ENCODE assay signal across 24 cellular contexts in the genomic region with DNA sequence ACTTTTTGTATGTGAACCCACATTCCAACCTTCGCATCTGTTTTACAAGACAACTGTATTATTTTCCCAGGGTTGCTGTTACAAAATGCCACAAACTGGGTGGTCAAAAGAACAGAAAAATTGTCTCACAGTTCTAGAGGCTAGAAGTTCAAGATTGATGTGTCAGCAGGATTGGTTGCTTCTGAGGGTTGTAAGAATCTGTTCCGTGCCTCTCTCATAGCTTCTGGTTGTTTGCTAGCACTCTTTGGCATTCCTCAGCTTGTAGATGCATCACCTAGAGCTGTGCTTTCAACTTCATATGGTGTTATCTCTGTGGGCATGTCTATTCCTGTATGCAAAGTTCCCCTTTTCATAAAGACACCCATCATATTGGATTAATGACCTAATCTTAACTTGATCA.
DNase-seq lines count a peak whose midpoint lies in the region; ATAC-seq, FAIRE-seq and TF ChIP-seq lines count a peak whose summit lies in the region.
"Had no signal": no experiment of that assay in that cellular context is flagged by ENCODE, and none has a peak within 500 bp of the region (broad histone marks: within the 10 kb centered on the region; RNA-seq: fewer than 3 reads in every experiment).

No MANE protein-coding gene starts in this region.

- no peak overlapping the region for H2BK12ac ChIP-seq in H1 (ENCODE audit: low read depth, low read length)

- H3K4ac ChIP-seq in H1 (replicated peaks; ENCODE audit: insufficient read length, low read depth, low read length) = no peak overlapping the region

- no peak overlapping the region for H3K23ac ChIP-seq in H1 (ENCODE audit: insufficient read length)

- TF ChIP-seq EP300 in HepG2 (IDR thresholded peaks at IDR 0.05; ENCODE audit: low read depth in 2 of 2, low read length in 2 of 2) = no peak
- TF ChIP-seq EP300 in HepG2 (CRISPR knock-in tag; IDR thresholded peaks at IDR 0.05; ENCODE audit: borderline replicate concordance) = no peak
- TF ChIP-seq EP300 in H1 (IDR thresholded peaks at IDR 0.05; ENCODE audit: borderline replicate concordance in 1 of 2, low read depth in 2 of 2, low read length in 2 of 2) = no peak

- H2BK20ac ChIP-seq in H1 (ENCODE audit: low read length) = no peak overlapping the region

- H4K91ac ChIP-seq in H1 (replicated peaks; ENCODE audit: insufficient read length, low read length) = no peak overlapping the region

- TF ChIP-seq RAD21 in HepG2 (CRISPR knock-in tag; IDR thresholded peaks at IDR 0.05) (no peak), H1 (IDR thresholded peaks at IDR 0.05 in 1 of 2, conservative IDR thresholded peaks at IDR 0.05 in 1 of 2; ENCODE audit: low read depth in 2 of 2, low read length in 2 of 2) (no peak)

- TF ChIP-seq POLR2A in HepG2 (IDR thresholded peaks at IDR 0.05; ENCODE audit: insufficient read depth in 1 of 2, low read depth in 2 of 2, low read length in 2 of 2) (no peak), right lobe of liver (IDR thresholded peaks at IDR 0.05) (no peak), H1 (IDR thresholded peaks at IDR 0.05; ENCODE audit: control extremely low read depth in 1 of 2, low read depth in 2 of 2, low read length in 2 of 2) (no peak)

- no peaks in the 10 kb centered on the region for H3K79me1 ChIP-seq in H1 (ENCODE audit: low read depth, low read length)

- no peak overlapping the region for H3K9ac ChIP-seq in HepG2 (ENCODE audit: insufficient read depth, low read depth, low read length)
- no peak overlapping the region for H3K9ac ChIP-seq in H1 (replicated peaks in 1 of 4; ENCODE audit: extremely low read depth in 1 of 4, low read depth in 3 of 4, low read length in 3 of 4)
- H3K9ac ChIP-seq: BLaER1 treated with 17β-estradiol and CSF1 and Interleukin-3, amounts not matched to agents 10 nM and 100 nM had no signal

- H2BK5ac ChIP-seq in H1 (ENCODE audit: low read depth, low read length) = no peak overlapping the region

- DNase-seq in HepG2 (ENCODE audit: low spot score) = no peak
- DNase-seq in right lobe of liver = no peak
- DNase-seq in NCI-H226 = peak; percentile 12
- DNase-seq in RPMI8226 = peak; percentile 5
- no peak for DNase-seq in H1 (ENCODE audit: low read depth in 1 of 2, low spot score in 2 of 2)
- no peak for DNase-seq in activated effector memory CD4-positive, alpha-beta T cell treated with anti-CD3 and anti-CD28 coated beads, Interleukin-2, amount 50 U/mL, for 16 hours
- no peak for DNase-seq in NCI-H1048 (lab: John Stamatoyannopoulos, UW)
- DNase-seq in tibial artery = no peak
- DNase-seq: ACHN; AML-193; BE2C; CD4-positive, alpha-beta T cell; CD8-positive, alpha-beta memory T cell; DMS 273 treated with DMSO at 0.1 percent for 48 hours; DMS79; EL; GF-D8; HFFc6 had no signal

- H3K9me3 ChIP-seq in HepG2 (ENCODE audit: low read length) = no peaks in the 10 kb centered on the region
- no peaks in the 10 kb centered on the region for H3K9me3 ChIP-seq in right lobe of liver
- no peaks in the 10 kb centered on the region for H3K9me3 ChIP-seq in H1 (ENCODE audit: insufficient read depth in 2 of 2, low read depth in 1 of 2, low read length in 1 of 2)
- H3K9me3 ChIP-seq in tibial artery = no peaks in the 10 kb centered on the region
- H3K9me3 ChIP-seq: BE2C; BLaER1 treated with 17β-estradiol and CSF1 and Interleukin-3, amounts not matched to agents 10 nM and 100 nM; HAP-1 had no signal

- no peak overlapping the region for H3K18ac ChIP-seq in H1 (ENCODE audit: extremely low read depth, low read length)

- no peak overlapping the region for H3K56ac ChIP-seq in H1 (replicated peaks; ENCODE audit: insufficient read length, low read depth, low read length)

- H3K27me3 ChIP-seq in HepG2 (ENCODE audit: control insufficient read depth in 1 of 2, insufficient read depth in 2 of 2, low read length in 2 of 2) (no peaks in the 10 kb centered on the region), right lobe of liver (no peaks in the 10 kb centered on the region), H1 (replicated peaks in 1 of 4; ENCODE audit: control insufficient read depth in 3 of 4, extremely low read depth in 1 of 4, insufficient read depth in 3 of 4, low read length in 3 of 4) (no peaks in the 10 kb centered on the region), tibial artery (no peaks in the 10 kb centered on the region)
- H3K27me3 ChIP-seq: BE2C; BLaER1 treated with 17β-estradiol and CSF1 and Interleukin-3, amounts not matched to agents 10 nM and 100 nM had no signal

- no peak overlapping the region for H4K5ac ChIP-seq in H1 (ENCODE audit: insufficient read length, low read depth, low read length)

- POLR2A ChIA-PET in HepG2 (lab: Yijun Ruan, JAX) (no interaction called here), H1 (lab: Charles Lee; ENCODE audit: partially characterized antibody) (no interaction called here)

- no peak for FAIRE-seq in HepG2 (lab: Jason Lieb, UNC)
- no peak for FAIRE-seq in H1 (lab: Jason Lieb, UNC)
- FAIRE-seq: A204.1, D721Med, GM12891 had no signal

- BruUV-seq in HepG2 (replicated peaks; lab: Mats Ljungman, UMichigan) = no TSS peak

- in situ Hi-C loops in HepG2 (cut with HindIII; ENCODE audit: extremely low pct_ligation_motif_present, low pct_unique_long_range_greater_than_20kb) = no loop called here

- H3K36me3 ChIP-seq in HepG2 (replicated peaks in 1 of 2; ENCODE audit: control insufficient read depth in 1 of 2, insufficient read depth in 2 of 2, low read length in 2 of 2) (no peaks in the 10 kb centered on the region), right lobe of liver (no peaks in the 10 kb centered on the region), H1 (ENCODE audit: control insufficient read depth in 2 of 4, insufficient read depth in 4 of 4, low read length in 3 of 4) (no peaks in the 10 kb centered on the region), tibial artery (no peaks in the 10 kb centered on the region)
- H3K36me3 ChIP-seq: BE2C; BLaER1 treated with 17β-estradiol and CSF1 and Interleukin-3, amounts not matched to agents 10 nM and 100 nM; HAP-1 had no signal

- no peaks in the 10 kb centered on the region for H3K4me1 ChIP-seq in HepG2 (ENCODE audit: insufficient read depth, low read length)
- H3K4me1 ChIP-seq in right lobe of liver = no peaks in the 10 kb centered on the region
- no peaks in the 10 kb centered on the region for H3K4me1 ChIP-seq in H1 (replicated peaks in 1 of 4; ENCODE audit: control insufficient read depth in 3 of 4, insufficient read depth in 4 of 4, low read length in 3 of 4)
- H3K4me1 ChIP-seq in tibial artery = no peaks in the 10 kb centered on the region
- H3K4me1 ChIP-seq: BLaER1 treated with 17β-estradiol and CSF1 and Interleukin-3, amounts not matched to agents 10 nM and 100 nM; HAP-1 had no signal

- H4K20me1 ChIP-seq in HepG2 (ENCODE audit: insufficient read depth, low read length) = no peaks in the 10 kb centered on the region
- H4K20me1 ChIP-seq in H1 (replicated peaks in 1 of 2; ENCODE audit: control insufficient read depth in 1 of 2, insufficient read depth in 2 of 2, low read length in 2 of 2) = no peaks in the 10 kb centered on the region
- H4K20me1 ChIP-seq: BLaER1 treated with 17β-estradiol and CSF1 and Interleukin-3, amounts not matched to agents 10 nM and 100 nM had no signal

- H2AFZ ChIP-seq in HepG2 (ENCODE audit: low read length) (no peak overlapping the region), H1 (ENCODE audit: low read length) (peak overlapping the region; percentile 33; the same call in 1 of the 2 replicates)

- no peak overlapping the region for H3K4me3 ChIP-seq in HepG2 (replicated peaks in 1 of 3; ENCODE audit: insufficient read depth in 1 of 3, low read depth in 2 of 3, low read length in 3 of 3)
- no peak overlapping the region for H3K4me3 ChIP-seq in right lobe of liver
- H3K4me3 ChIP-seq in H1 (ENCODE audit: extremely low read depth in 1 of 4, insufficient read depth in 2 of 4, low read depth in 3 of 4, low read length in 4 of 4) = no peak overlapping the region
- no peak overlapping the region for H3K4me3 ChIP-seq in tibial artery
- H3K4me3 ChIP-seq: BLaER1 treated with 17β-estradiol and CSF1 and Interleukin-3, amounts not matched to agents 10 nM and 100 nM; HAP-1 had no signal

- no peak overlapping the region for H3K14ac ChIP-seq in H1 (ENCODE audit: insufficient read length)

- H3K27ac ChIP-seq in HepG2 (ENCODE audit: extremely low read length, insufficient read depth, low read length) (no peak overlapping the region), right lobe of liver (no peak overlapping the region), H1 (ENCODE audit: low read depth, low read length) (no peak overlapping the region), tibial artery (no peak overlapping the region)
- H3K27ac ChIP-seq: 22Rv1; BLaER1 treated with 17β-estradiol and CSF1 and Interleukin-3, amounts not matched to agents 10 nM and 100 nM had no signal

- 69% methylated on average over 2 of the region's 2 CpGs for WGBS in HepG2 (ENCODE audit: low lambda C conversion rate)
- WGBS in right lobe of liver (ENCODE audit: insufficient coverage, low coverage, low lambda C conversion rate, missing lambda C conversion rate) = 77% methylated on average over 2 of the region's 2 CpGs
- WGBS in H1 (ENCODE audit: extremely low coverage in 1 of 2, insufficient coverage in 1 of 2, insufficient read length in 1 of 2, insufficient replicate concordance in 2 of 2, low coverage in 1 of 2, low lambda C conversion rate in 2 of 2, missing lambda C conversion rate in 1 of 2), 2 experiments = 91% methylated on average over 2 of the region's 2 CpGs; no CpG with 5 or more reads in 1 of the 2 experiments

- no peak overlapping the region for H2BK15ac ChIP-seq in H1 (ENCODE audit: low read length)

- CTCF ChIA-PET in HepG2 (lab: Yijun Ruan, JAX; ENCODE audit: low intra/inter-chr PET ratio, low total read pairs) (no interaction called here), H1 (lab: Charles Lee; ENCODE audit: partially characterized antibody) (no interaction called here)

- TF ChIP-seq CTCF in HepG2 (CRISPR knock-in tag; IDR thresholded peaks at IDR 0.05) (no peak), right lobe of liver (IDR thresholded peaks at IDR 0.05) (no peak), H1 (IDR thresholded peaks at IDR 0.05; ENCODE audit: control extremely low read depth in 1 of 3, insufficient read depth in 1 of 3, low read depth in 1 of 3, low read length in 3 of 3) (no peak), tibial artery (IDR thresholded peaks at IDR 0.05) (no peak)

- intact Hi-C loops in HepG2 (cut with micrococcal nuclease; ENCODE audit: unreplicated experiment) (no loop called here), right lobe of liver (cut with DNase I) (no loop called here), tibial artery (cut with DNase I; ENCODE audit: low total_unique reads) (no loop called here)

- ATAC-seq in HepG2 (no peak), right lobe of liver (no peak)

- H3K4me2 ChIP-seq in HepG2 (ENCODE audit: low read depth, low read length) (no peak overlapping the region), H1 (ENCODE audit: insufficient read depth in 1 of 2, low read depth in 2 of 2, low read length in 2 of 2) (no peak overlapping the region)
- H3K4me2 ChIP-seq: BLaER1 treated with 17β-estradiol and CSF1 and Interleukin-3, amounts not matched to agents 10 nM and 100 nM had no signal

- H4K8ac ChIP-seq in H1 (ENCODE audit: extremely low read depth, insufficient read depth, low read length) = no peak overlapping the region

- H2BK120ac ChIP-seq in H1 (replicated peaks; ENCODE audit: low read depth, low read length) = no peak overlapping the region

- H3K79me2 ChIP-seq in HepG2 (ENCODE audit: insufficient read depth, low read length) (no peaks in the 10 kb centered on the region), H1 (ENCODE audit: control insufficient read depth in 1 of 2, insufficient read depth in 2 of 2, low read length in 2 of 2) (no peaks in the 10 kb centered on the region)

- no peak overlapping the region for H2AK5ac ChIP-seq in H1 (ENCODE audit: low read depth, low read length)

- no peaks in the 10 kb centered on the region for H3K23me2 ChIP-seq in H1 (ENCODE audit: low read depth, low read length)

Comparison
In these comparisons a context has a peak if more than half of its experiments do, and no peak if none do; other contexts are left out.
1. DNase-seq: peak in NCI-H226 (single experiment) and RPMI8226 (single experiment); none in HepG2 (single experiment), right lobe of liver (0 of 3), H1 (0 of 2), activated effector memory CD4-positive, alpha-beta T cell treated with anti-CD3 and anti-CD28 coated beads, Interleukin-2, amount 50 U/mL, for 16 hours (single experiment), NCI-H1048 (single experiment) and tibial artery (0 of 2).
2. Of the 41 proteins assayed by ChIP-seq in both HepG2 and H1: peak only in HepG2: MAFK; only in H1: none; in both: none; in neither: 40.